8 cellular contexts compared by ENCODE assay signal in genomic region chr10:17348111-17349008, GRCh38.
A peak's percentile ranks its signal among the peaks of the same experiment; 100 is the strongest.
DNase-seq lines count a peak whose midpoint lies in the region; ATAC-seq and TF ChIP-seq lines count a peak whose summit lies in the region.

No MANE protein-coding gene starts in this region.

- H3K4me3 ChIP-seq in dorsolateral prefrontal cortex (peak overlapping the region in 32 of 59 donors; percentile 0 to 47 (median 22)), muscle layer of duodenum (ENCODE audit: low read depth in 1 of 2, low read length in 2 of 2) (peak overlapping the region; percentile 31 to 49)

- DNase-seq in AG08396 (ENCODE audit: low spot score) (peak; percentile 81), NCI-H146 treated with DMSO at 0.1 percent for 48 hours (lab: John Stamatoyannopoulos, UW; ENCODE audit: unreplicated experiment) (peak; percentile 53), dorsolateral prefrontal cortex (peak in 1 of 10 donors; percentile 5), CD1c-positive myeloid dendritic cell (ENCODE audit: extremely low spot score) (no peak), superior temporal gyrus (ENCODE audit: extremely low spot score) (no peak)

- H3K27me3 ChIP-seq in dorsolateral prefrontal cortex: peaks cover 0 to 49% (median 3%) of the 10 kb centered on the region in 45 donors
- no peaks in the 10 kb centered on the region for H3K27me3 ChIP-seq in muscle layer of duodenum (ENCODE audit: low read depth, low read length)

- peak overlapping the region in 2 of 59 donors; percentile 28 to 40 for H3K27ac ChIP-seq in dorsolateral prefrontal cortex
- H3K27ac ChIP-seq in muscle layer of duodenum (ENCODE audit: low read length): peak overlapping the region; percentile 35

- H3K9me3 ChIP-seq in muscle layer of duodenum (ENCODE audit: control insufficient read depth in 1 of 2, low read length in 2 of 2): no peaks in the 10 kb centered on the region

- no peak for ATAC-seq in HG03175 (IDR thresholded peaks at IDR 0.05; ENCODE audit: unreplicated experiment)
- no peak for ATAC-seq in HG02970 (IDR thresholded peaks at IDR 0.05; ENCODE audit: low FRiP score, unreplicated experiment)

- intact Hi-C loops in dorsolateral prefrontal cortex (cut with DNase I): no loop called here

- TF ChIP-seq CTCF in dorsolateral prefrontal cortex (IDR thresholded peaks at IDR 0.05 in 54 of 56, conservative IDR thresholded peaks at IDR 0.05 in 2 of 56; ENCODE audit: low read depth in 1 of 56, partially characterized antibody in 56 of 56): no peak

- no peaks in the 10 kb centered on the region for H3K36me3 ChIP-seq in muscle layer of duodenum (ENCODE audit: control insufficient read depth in 1 of 2, insufficient read depth in 2 of 2, low read length in 2 of 2)

- H3K4me1 ChIP-seq in muscle layer of duodenum (ENCODE audit: control insufficient read depth in 1 of 2, insufficient read depth in 2 of 2, low read length in 2 of 2): no peaks in the 10 kb centered on the region

Comparison
In these comparisons a context has a peak if more than half of its experiments do, and no peak if none do; other contexts are left out.
1. DNase-seq: peak in AG08396 (single experiment) and NCI-H146 treated with DMSO at 0.1 percent for 48 hours (single experiment); none in CD1c-positive myeloid dendritic cell (single experiment) and superior temporal gyrus (single experiment).